ENCODE assay signal across 8 cellular contexts in genomic region chr14:74362361-74362915, GRCh38. TPM values are rescaled to one million over a fixed set of nuclear protein-coding genes. Genes with fewer than 3 reads are reported as not detected.
DNase-seq lines count a peak whose midpoint lies in the region; ATAC-seq and TF ChIP-seq lines count a peak whose summit lies in the region.

No MANE protein-coding gene starts in this region.

- H3K27ac Mint-ChIP-seq in activated CD4-positive, alpha-beta T cell treated with anti-CD3 and anti-CD28 coated beads, Interleukin-2, amount 10 ng/mL, durations not matched to agents 7 days and 5 days = no peak overlapping the region

- H3K27me3 Mint-ChIP-seq in activated CD4-positive, alpha-beta T cell treated with anti-CD3 and anti-CD28 coated beads, Interleukin-2, amount 10 ng/mL, durations not matched to agents 7 days and 5 days = peaks cover 7% of the 10 kb centered on the region

- CTCF ChIA-PET in activated CD4-positive, alpha-beta T cell treated with anti-CD3 and anti-CD28 coated beads, Interleukin-2, amount 10 ng/mL, durations not matched to agents 7 days and 5 days (lab: Charles Lee) = no interaction called here

- no peaks in the 10 kb centered on the region for H3K9me3 Mint-ChIP-seq in activated CD4-positive, alpha-beta T cell treated with anti-CD3 and anti-CD28 coated beads, Interleukin-2, amount 10 ng/mL, durations not matched to agents 7 days and 5 days

- H3K4me3 ChIP-seq in AG10803 (ENCODE audit: low read length) (no peak overlapping the region), H7 (ENCODE audit: insufficient read depth, low read depth, low read length) (no peak overlapping the region), lower leg skin (ENCODE audit: low read depth, poor library complexity, severe bottlenecking) (no peak overlapping the region)

- H3K4me3 Mint-ChIP-seq in activated CD4-positive, alpha-beta T cell treated with anti-CD3 and anti-CD28 coated beads, Interleukin-2, amount 10 ng/mL, durations not matched to agents 7 days and 5 days = no peak overlapping the region

- TF ChIP-seq CTCF in AG10803 (conservative IDR thresholded peaks at IDR 0.05; ENCODE audit: low read length) (peak; percentile 99), lower leg skin (IDR thresholded peaks at IDR 0.05) (peak in 1 of 3 donors; percentile 89)

- no peaks in the 10 kb centered on the region for H3K27me3 ChIP-seq in H7 (ENCODE audit: control insufficient read depth, insufficient read depth, low read length)

- 26 to 30% methylated on average over 12 of the region's 12 CpGs for WGBS in lower leg skin, 2 donors

- intact Hi-C loops in lower leg skin (cut with DNase I; ENCODE audit: low total_unique reads) = loop anchor here (10.0 kb wide), 1 partner anchor 122 kb away; no protein-coding TSS in a partner anchor

- POLR2A ChIA-PET in activated CD4-positive, alpha-beta T cell treated with anti-CD3 and anti-CD28 coated beads, Interleukin-2, amount 10 ng/mL, durations not matched to agents 7 days and 5 days (lab: Charles Lee) = no interaction called here

- no peaks in the 10 kb centered on the region for H3K4me1 Mint-ChIP-seq in activated CD4-positive, alpha-beta T cell treated with anti-CD3 and anti-CD28 coated beads, Interleukin-2, amount 10 ng/mL, durations not matched to agents 7 days and 5 days

- ATAC-seq in HG03469 (IDR thresholded peaks at IDR 0.05; ENCODE audit: unreplicated experiment) = no peak

- no peaks in the 10 kb centered on the region for H3K36me3 Mint-ChIP-seq in activated CD4-positive, alpha-beta T cell treated with anti-CD3 and anti-CD28 coated beads, Interleukin-2, amount 10 ng/mL, durations not matched to agents 7 days and 5 days (ENCODE audit: low read depth)

- peaks cover 18% of the 10 kb centered on the region for H3K36me3 ChIP-seq in H7 (replicated peaks; ENCODE audit: control insufficient read depth, insufficient read depth, low read length)

- DNase-seq in AG10803 (ENCODE audit: low read depth) = peak; percentile 72
- DNase-seq in H7 = peak; percentile 89
- peak; percentile 14 for DNase-seq in NCI-H510A (lab: John Stamatoyannopoulos, UW)
- peak; percentile 73 for DNase-seq in activated CD4-positive, alpha-beta T cell treated with anti-CD3 and anti-CD28 coated beads, Interleukin-2, amount 10 ng/mL, durations not matched to agents 7 days and 5 days
- DNase-seq in dedifferentiated amniotic fluid mesenchymal stem cell (ENCODE audit: extremely low spot score) = peak; percentile 80
- DNase-seq in lower leg skin (ENCODE audit: low spot score in 2 of 2) = peak; percentile 75 to 96
- DNase-seq in stimulated activated CD4-positive, alpha-beta T cell treated with anti-CD3 and anti-CD28 coated beads, TNF-alpha, amount 100 ng/mL, for 4 hours (ENCODE audit: low read depth in 3 of 3) = peak; percentile 27 to 41 (median 37)

- TF ChIP-seq POLR2A in lower leg skin (IDR thresholded peaks at IDR 0.05) = no peak

RNA-seq across cellular contexts. Expression of gene VRTN, which starts 14.2 kb away (rescaled TPM):
- total RNA-seq in H7 (2014; rRNA removed; shearing (Covaris generic)) = 139 and 140 TPM in 2 replicates
- not detected for total RNA-seq in activated CD4-positive, alpha-beta T cell treated with anti-CD3 and anti-CD28 coated beads, Interleukin-2, amount 10 ng/mL, durations not matched to agents 7 days and 5 days
- not detected for total RNA-seq in lower leg skin

RNA-seq across cellular contexts. Expression of gene ABCD4, which starts 59.7 kb away (rescaled TPM):
- 57.4 and 68.6 TPM in 2 replicates for total RNA-seq in H7 (2014; rRNA removed; shearing (Covaris generic))
- 10 to 100 TPM; 59.6 to 62.4 TPM for total RNA-seq in activated CD4-positive, alpha-beta T cell treated with anti-CD3 and anti-CD28 coated beads, Interleukin-2, amount 10 ng/mL, durations not matched to agents 7 days and 5 days
- total RNA-seq in lower leg skin = 10 to 100 TPM; 29.6 to 50.3 (median 33.9) TPM

Comparison
In these comparisons a context has a peak if more than half of its experiments do, and no peak if none do; other contexts are left out.
1. DNase-seq: peak in every context shown above with its lines; median percentile 89 in H7; 86 in lower leg skin; 80 in dedifferentiated amniotic fluid mesenchymal stem cell; 73 in activated CD4-positive, alpha-beta T cell treated with anti-CD3 and anti-CD28 coated beads, Interleukin-2, amount 10 ng/mL, durations not matched to agents 7 days and 5 days; 72 in AG10803; 37 in stimulated activated CD4-positive, alpha-beta T cell treated with anti-CD3 and anti-CD28 coated beads, TNF-alpha, amount 100 ng/mL, for 4 hours; 14 in NCI-H510A.
2. RNA of gene VRTN, which starts 14.2 kb away (total RNA-seq): 139 to 140 TPM in H7; not detected in activated CD4-positive, alpha-beta T cell treated with anti-CD3 and anti-CD28 coated beads, Interleukin-2, amount 10 ng/mL, durations not matched to agents 7 days and 5 days and not detected in lower leg skin; every median in the first group is over 100 times any median in the second.